In the genomic region with DNA sequence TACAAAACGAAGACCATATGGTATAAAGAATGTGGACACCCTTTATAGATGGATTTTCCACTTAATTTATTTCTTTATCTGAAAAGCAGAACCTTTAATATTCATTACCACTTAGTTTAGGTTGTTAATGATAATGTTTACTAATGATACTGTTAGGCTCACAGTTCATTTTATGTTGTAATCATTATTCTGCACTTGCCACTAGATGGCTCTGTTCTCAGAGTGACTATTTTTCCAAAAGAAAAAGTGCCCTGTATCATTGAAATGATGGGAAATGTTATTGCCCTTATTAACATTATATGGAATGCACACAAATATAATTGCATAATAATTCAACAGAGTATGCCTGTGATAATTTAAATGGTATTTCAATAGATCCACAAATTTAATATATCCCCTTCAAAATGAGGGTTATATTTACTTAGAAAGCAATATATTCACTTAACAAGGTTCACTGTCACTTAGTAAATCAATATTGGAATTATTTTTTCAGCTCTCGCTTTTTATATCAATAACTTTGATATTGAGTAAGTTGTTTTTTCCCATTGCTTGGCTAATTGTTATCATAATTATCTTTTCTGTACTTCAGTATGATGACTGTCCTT, we compare ENCODE assay signal across 9 cellular contexts.
DNase-seq lines count a peak whose midpoint lies in the region; ATAC-seq, FAIRE-seq and TF ChIP-seq lines count a peak whose summit lies in the region.
"Had no signal": no experiment of that assay in that cellular context is flagged by ENCODE, and none has a peak within 500 bp of the region (broad histone marks: within the 10 kb centered on the region; RNA-seq: fewer than 3 reads in every experiment).

No MANE protein-coding gene starts in this region.

- no peaks in the 10 kb centered on the region for H3K9me3 ChIP-seq in DOHH2 (ENCODE audit: control insufficient read depth, insufficient read depth, low read length)

- no peak overlapping the region for H3K9ac ChIP-seq in KMS-11

- no peak for FAIRE-seq in bronchial epithelial cell (lab: Jason Lieb, UNC)
- FAIRE-seq: K562 had no signal

- no peaks in the 10 kb centered on the region for H3K27me3 Mint-ChIP-seq in osteocyte (ENCODE audit: unreplicated experiment)

- H3K4me1 ChIP-seq in DOHH2 (ENCODE audit: control insufficient read depth, low read length) (no peaks in the 10 kb centered on the region), KMS-11 (ENCODE audit: low read depth, poor library complexity, severe bottlenecking) (no peaks in the 10 kb centered on the region)

- H3K9me3 Mint-ChIP-seq in osteocyte (ENCODE audit: unreplicated experiment) = no peaks in the 10 kb centered on the region

- H2AFZ ChIP-seq in KMS-11 (ENCODE audit: low read depth) = no peak overlapping the region

- H3K4me1 Mint-ChIP-seq in osteocyte (ENCODE audit: unreplicated experiment) = peaks cover 37% of the 10 kb centered on the region

- TF ChIP-seq CTCF in DOHH2 (IDR thresholded peaks at IDR 0.05; ENCODE audit: low read depth, low read length, poor library complexity, severe bottlenecking) (peak; percentile 80), KMS-11 (conservative IDR thresholded peaks at IDR 0.05; ENCODE audit: low read depth, low read length) (peak; percentile 53), bronchial epithelial cell (IDR thresholded peaks at IDR 0.05; ENCODE audit: insufficient read depth, low read length, severe bottlenecking) (peak; percentile 18), osteocyte (IDR thresholded peaks at IDR 0.05) (peak; percentile 73)

- H4K20me1 ChIP-seq in DOHH2 (ENCODE audit: control insufficient read depth, insufficient read depth, low read depth, low read length) = no peaks in the 10 kb centered on the region
- H4K20me1 ChIP-seq in KMS-11 (ENCODE audit: insufficient read depth) = no peaks in the 10 kb centered on the region

- H3K9me2 ChIP-seq in DOHH2 (replicated peaks; ENCODE audit: control insufficient read depth, low read length) = no peaks in the 10 kb centered on the region

- H3K36me3 ChIP-seq in DOHH2 (ENCODE audit: control insufficient read depth, low read length) (no peaks in the 10 kb centered on the region), KMS-11 (ENCODE audit: insufficient read depth) (no peaks in the 10 kb centered on the region), bronchial epithelial cell (ENCODE audit: control insufficient read depth, insufficient read depth, low read length) (no peaks in the 10 kb centered on the region)

- no peaks in the 10 kb centered on the region for H3K36me3 Mint-ChIP-seq in osteocyte (ENCODE audit: unreplicated experiment)

- no peak overlapping the region for H3K4me2 ChIP-seq in DOHH2 (ENCODE audit: low read length)
- no peak overlapping the region for H3K4me2 ChIP-seq in KMS-11

- no peak for ATAC-seq in GM19467 (IDR thresholded peaks at IDR 0.05; ENCODE audit: unreplicated experiment)
- ATAC-seq: K562 had no signal

- peak; percentile 29 for DNase-seq in bronchial epithelial cell (ENCODE audit: low read depth)
- no peak for DNase-seq in osteocyte (ENCODE audit: extremely low spot score, unreplicated experiment)
- no peak for DNase-seq in T-helper 1 cell
- DNase-seq in islet precursor cell = no peak
- DNase-seq in EL = no peak

- H3K79me2 ChIP-seq in DOHH2 (ENCODE audit: control insufficient read depth, low read length) (no peaks in the 10 kb centered on the region), KMS-11 (ENCODE audit: insufficient read depth, low read depth) (no peaks in the 10 kb centered on the region)

- H3K4me3 ChIP-seq in DOHH2 (ENCODE audit: low read length) (no peak overlapping the region), KMS-11 (IDR thresholded peaks at IDR 0.05; ENCODE audit: insufficient read depth, low read depth, low read length) (no peak overlapping the region), bronchial epithelial cell (ENCODE audit: low read depth, low read length) (no peak overlapping the region)
- H3K4me3 ChIP-seq: K562 had no signal

- H3K27ac ChIP-seq in DOHH2 (ENCODE audit: low read depth, low read length) (no peak overlapping the region), KMS-11 (no peak overlapping the region)

- H3K27ac Mint-ChIP-seq in osteocyte (ENCODE audit: unreplicated experiment) = no peak overlapping the region

- no peak overlapping the region for H3K4me3 Mint-ChIP-seq in osteocyte (ENCODE audit: unreplicated experiment)

- H3K27me3 ChIP-seq in DOHH2 (ENCODE audit: control insufficient read depth, low read length) (no peaks in the 10 kb centered on the region), KMS-11 (ENCODE audit: insufficient read depth, low read depth) (no peaks in the 10 kb centered on the region), bronchial epithelial cell (ENCODE audit: control insufficient read depth, insufficient read depth, low read length) (no peaks in the 10 kb centered on the region)

- H3F3A ChIP-seq in DOHH2 (ENCODE audit: control insufficient read depth, insufficient read depth) = no peaks in the 10 kb centered on the region

Comparison
In these comparisons a context has a peak if more than half of its experiments do, and no peak if none do; other contexts are left out.
1. CTCF ChIP-seq: peak in every context shown above with its lines; median percentile 80 in DOHH2; 73 in osteocyte; 53 in KMS-11; 18 in bronchial epithelial cell.